26 cellular contexts compared by ENCODE assay signal in the genomic region with DNA sequence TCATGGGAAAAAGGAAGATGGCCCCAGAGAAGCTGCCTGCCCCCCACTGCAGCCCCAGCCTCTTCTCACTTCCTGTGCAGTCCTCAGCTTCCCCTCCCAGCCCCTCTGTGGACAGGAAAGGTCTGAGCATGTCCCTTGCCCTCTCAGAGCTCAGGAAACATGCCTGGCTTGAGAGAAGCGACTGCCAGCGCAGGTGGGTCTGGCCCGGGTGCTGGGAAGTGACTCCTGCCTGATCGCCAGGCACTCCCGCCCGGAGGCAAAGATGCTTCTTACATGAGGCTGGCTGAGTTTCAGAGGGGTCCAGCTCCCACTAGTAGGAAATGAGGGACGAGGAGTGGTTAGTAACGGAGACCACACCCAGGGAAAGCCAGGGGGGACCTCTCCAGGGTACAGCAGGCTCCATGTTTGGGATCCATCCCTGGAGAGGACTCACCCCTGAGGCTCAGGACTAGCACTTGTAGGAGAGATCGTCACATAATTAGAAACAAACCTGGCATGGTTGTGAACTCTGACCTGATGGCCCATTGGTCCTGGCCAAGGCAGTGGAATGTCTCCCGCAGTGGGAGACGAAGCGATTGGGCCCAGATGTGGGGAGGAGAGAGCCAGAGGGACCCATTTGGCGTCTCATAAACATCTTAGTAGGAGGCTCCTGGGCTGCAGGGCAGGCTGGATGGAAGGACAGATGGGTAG. TPM values are rescaled to one million over a fixed set of nuclear protein-coding genes. Genes with fewer than 3 reads are reported as not detected.
DNase-seq lines count a peak whose midpoint lies in the region; ATAC-seq and TF ChIP-seq lines count a peak whose summit lies in the region.
"Had no signal": no experiment of that assay in that cellular context is flagged by ENCODE, and none has a peak within 500 bp of the region (broad histone marks: within the 10 kb centered on the region; RNA-seq: fewer than 3 reads in every experiment).

No MANE protein-coding gene starts in this region.

- H3K9me3 ChIP-seq in right cardiac atrium (ENCODE audit: control insufficient read depth, low read length) (no peaks in the 10 kb centered on the region), heart right ventricle (no peaks in the 10 kb centered on the region), esophagus squamous epithelium (no peaks in the 10 kb centered on the region), osteoblast (ENCODE audit: low read depth, low read length) (no peaks in the 10 kb centered on the region)
- H3K9me3 ChIP-seq: A549, stomach, uterus had no signal

- no peak overlapping the region for H3K4me3 Mint-ChIP-seq in activated CD4-positive, alpha-beta memory T cell treated with anti-CD3 and anti-CD28 coated beads, Interleukin-2, amount 10 ng/mL, durations not matched to agents 7 days and 5 days
- H3K4me3 Mint-ChIP-seq: activated naive CD8-positive, alpha-beta T cell treated with anti-CD3 and anti-CD28 coated beads, Interleukin-2, amount 10 ng/mL, durations not matched to agents 7 days and 5 days; dendritic cell treated with granulocyte-macrophage colony-stimulating factor and Interleukin-4, amounts not matched to agents 40 ng/mL and 50 ng/mL, for 4 days; immature natural killer cell; natural killer cell had no signal

- intact Hi-C loops in right cardiac atrium (cut with DNase I) = no loop called here
- intact Hi-C loops in heart right ventricle (cut with DNase I) = no loop called here
- intact Hi-C loops in esophagus squamous epithelium (cut with DNase I) = no loop called here

- H3K4me3 ChIP-seq in right cardiac atrium (ENCODE audit: low read length) = no peak overlapping the region
- H3K4me3 ChIP-seq in heart right ventricle = no peak overlapping the region
- H3K4me3 ChIP-seq in esophagus squamous epithelium = no peak overlapping the region
- H3K4me3 ChIP-seq in osteoblast (ENCODE audit: insufficient read depth, low read length) = no peak overlapping the region
- H3K4me3 ChIP-seq: A549, stomach, uterus had no signal

- no peaks in the 10 kb centered on the region for H3K9me3 Mint-ChIP-seq in activated CD4-positive, alpha-beta memory T cell treated with anti-CD3 and anti-CD28 coated beads, Interleukin-2, amount 10 ng/mL, durations not matched to agents 7 days and 5 days
- H3K9me3 Mint-ChIP-seq: activated naive CD8-positive, alpha-beta T cell treated with anti-CD3 and anti-CD28 coated beads, Interleukin-2, amount 10 ng/mL, durations not matched to agents 7 days and 5 days; dendritic cell treated with granulocyte-macrophage colony-stimulating factor and Interleukin-4, amounts not matched to agents 40 ng/mL and 50 ng/mL, for 4 days; immature natural killer cell; natural killer cell had no signal

- no peaks in the 10 kb centered on the region for H3K79me2 ChIP-seq in osteoblast (ENCODE audit: insufficient read depth, low read length)

- no peaks in the 10 kb centered on the region for H3K27me3 Mint-ChIP-seq in activated CD4-positive, alpha-beta memory T cell treated with anti-CD3 and anti-CD28 coated beads, Interleukin-2, amount 10 ng/mL, durations not matched to agents 7 days and 5 days
- H3K27me3 Mint-ChIP-seq: activated naive CD8-positive, alpha-beta T cell treated with anti-CD3 and anti-CD28 coated beads, Interleukin-2, amount 10 ng/mL, durations not matched to agents 7 days and 5 days had no signal

- H3K27ac ChIP-seq in right cardiac atrium (ENCODE audit: low read length) = no peak overlapping the region
- peak overlapping the region in 1 of 10 donors; percentile 21 for H3K27ac ChIP-seq in heart right ventricle
- H3K27ac ChIP-seq in esophagus squamous epithelium = peak overlapping the region in 3 of 4 donors; percentile 39 to 69 (median 67)
- H3K27ac ChIP-seq in osteoblast (ENCODE audit: low read depth, low read length) = no peak overlapping the region
- H3K27ac ChIP-seq: A549, HL-60 had no signal

- H3K4me1 ChIP-seq in right cardiac atrium (ENCODE audit: control insufficient read depth, insufficient read depth, low read length) (no peaks in the 10 kb centered on the region), heart right ventricle (peaks cover 0 to 41% (median 9%) of the 10 kb centered on the region in 9 donors), esophagus squamous epithelium (peaks cover 32 to 94% (median 42%) of the 10 kb centered on the region in 3 donors), osteoblast (ENCODE audit: insufficient read depth, low read length) (no peaks in the 10 kb centered on the region)
- H3K4me1 ChIP-seq: A549 had no signal

- no peaks in the 10 kb centered on the region for H3K36me3 Mint-ChIP-seq in activated CD4-positive, alpha-beta memory T cell treated with anti-CD3 and anti-CD28 coated beads, Interleukin-2, amount 10 ng/mL, durations not matched to agents 7 days and 5 days (ENCODE audit: low read depth)
- H3K36me3 Mint-ChIP-seq: activated naive CD8-positive, alpha-beta T cell treated with anti-CD3 and anti-CD28 coated beads, Interleukin-2, amount 10 ng/mL, durations not matched to agents 7 days and 5 days; immature natural killer cell; natural killer cell had no signal

- 66% methylated on average over 13 of the region's 13 CpGs for WGBS in right cardiac atrium
- 70 to 74% methylated on average over 13 of the region's 13 CpGs for WGBS in heart right ventricle, 2 donors
- 71 to 81% methylated on average over 5 to 7 of the region's 13 CpGs for WGBS in esophagus squamous epithelium, 2 donors

- H3K27ac Mint-ChIP-seq in activated CD4-positive, alpha-beta memory T cell treated with anti-CD3 and anti-CD28 coated beads, Interleukin-2, amount 10 ng/mL, durations not matched to agents 7 days and 5 days = no peak overlapping the region
- H3K27ac Mint-ChIP-seq: activated naive CD8-positive, alpha-beta T cell treated with anti-CD3 and anti-CD28 coated beads, Interleukin-2, amount 10 ng/mL, durations not matched to agents 7 days and 5 days; dendritic cell treated with granulocyte-macrophage colony-stimulating factor and Interleukin-4, amounts not matched to agents 40 ng/mL and 50 ng/mL, for 4 days; immature natural killer cell; natural killer cell; progenitor cell of endocrine pancreas had no signal

- POLR2A ChIA-PET in activated CD4-positive, alpha-beta memory T cell treated with anti-CD3 and anti-CD28 coated beads, Interleukin-2, amount 10 ng/mL, durations not matched to agents 7 days and 5 days (lab: Charles Lee) = no interaction called here

- no peak overlapping the region for H3K4me2 ChIP-seq in osteoblast (ENCODE audit: insufficient read depth, low read length)
- H3K4me2 ChIP-seq: A549 had no signal

- ATAC-seq in right cardiac atrium = no peak
- no peak for ATAC-seq in heart right ventricle
- ATAC-seq in GM21367 (IDR thresholded peaks at IDR 0.05; ENCODE audit: unreplicated experiment) = no peak
- ATAC-seq: A549; activated CD4-positive, CD25-positive, alpha-beta regulatory T cell treated with anti-CD3 and anti-CD28 coated beads, Interleukin-2, amount 50 U/mL, for 24 hours; natural killer cell had no signal

- H3K4me1 Mint-ChIP-seq in activated CD4-positive, alpha-beta memory T cell treated with anti-CD3 and anti-CD28 coated beads, Interleukin-2, amount 10 ng/mL, durations not matched to agents 7 days and 5 days = no peaks in the 10 kb centered on the region
- H3K4me1 Mint-ChIP-seq: activated naive CD8-positive, alpha-beta T cell treated with anti-CD3 and anti-CD28 coated beads, Interleukin-2, amount 10 ng/mL, durations not matched to agents 7 days and 5 days; immature natural killer cell; natural killer cell had no signal

- no peak for TF ChIP-seq POLR2A in esophagus squamous epithelium (IDR thresholded peaks at IDR 0.05)

- H3K36me3 ChIP-seq in heart right ventricle (peaks cover 0 to 94% (median 0%) of the 10 kb centered on the region in 9 donors), esophagus squamous epithelium (peaks cover 0 to 81% (median 0%) of the 10 kb centered on the region in 3 donors), osteoblast (ENCODE audit: insufficient read depth, low read length) (no peaks in the 10 kb centered on the region)
- H3K36me3 ChIP-seq: uterus had no signal

- H3K27me3 ChIP-seq in right cardiac atrium (ENCODE audit: control insufficient read depth, insufficient read depth) (no peaks in the 10 kb centered on the region), heart right ventricle (peaks cover 0 to 3% (median 0%) of the 10 kb centered on the region in 7 donors), esophagus squamous epithelium (no peaks in the 10 kb centered on the region), osteoblast (ENCODE audit: insufficient read depth, low read length) (no peaks in the 10 kb centered on the region)
- H3K27me3 ChIP-seq: stomach, uterus had no signal

- no peaks in the 10 kb centered on the region for H4K20me1 ChIP-seq in osteoblast (ENCODE audit: insufficient read depth, low read length)

- peak in 2 of 3 donors; percentile 42 to 55 for DNase-seq in right cardiac atrium
- DNase-seq in heart right ventricle = no peak
- DNase-seq in esophagus squamous epithelium (lab: John Stamatoyannopoulos, UW) = no peak
- DNase-seq in osteoblast (ENCODE audit: insufficient read length, low spot score, missing footprints) = peak; percentile 68
- DNase-seq in stimulated activated CD8-positive, alpha-beta memory T cell treated with anti-CD3 and anti-CD28 coated beads, Interleukin-4, amount 100 ng/mL, for 48 hours = no peak
- DNase-seq in activated CD8-positive, alpha-beta memory T cell treated with anti-CD3 and anti-CD28 coated beads, Interleukin-2, amount 50 U/mL, for 4 hours = no peak
- DNase-seq in activated CD4-positive, alpha-beta memory T cell treated with anti-CD3 and anti-CD28 coated beads, Interleukin-2, amount 10 ng/mL, durations not matched to agents 7 days and 5 days = no peak
- DNase-seq: activated naive CD8-positive, alpha-beta T cell treated with anti-CD3 and anti-CD28 coated beads, Interleukin-2, amount 10 ng/mL, durations not matched to agents 7 days and 5 days; erythroblast; glutamatergic neuron; immature natural killer cell; natural killer cell; NCI-H187 treated with DMSO at 0.1 percent for 48 hours; NCI-H446; NK-92 treated with Interleukin-12 subunit alpha and Interleukin-12 subunit beta, amount 100 ng/mL, for 24 hours; small intestine; stimulated activated CD4-positive, alpha-beta T cell treated with anti-CD3 and anti-CD28 coated beads, Interleukin-2, amount 100 ng/mL, for 48 hours; stomach; T-helper 9 cell; uterus had no signal

- CTCF ChIA-PET in activated CD4-positive, alpha-beta memory T cell treated with anti-CD3 and anti-CD28 coated beads, Interleukin-2, amount 10 ng/mL, durations not matched to agents 7 days and 5 days (lab: Charles Lee) = interaction anchor here (1.3 kb wide), 1 partner anchor 13 kb away, joined by 6 read pairs; no protein-coding TSS in a partner anchor

- H2AFZ ChIP-seq in osteoblast (ENCODE audit: low read length) = no peak overlapping the region

- TF ChIP-seq CTCF in heart right ventricle (IDR thresholded peaks at IDR 0.05) = no peak
- TF ChIP-seq CTCF in esophagus squamous epithelium (IDR thresholded peaks at IDR 0.05) = no peak
- no peak for TF ChIP-seq CTCF in osteoblast (IDR thresholded peaks at IDR 0.05; ENCODE audit: extremely low read depth, low read depth, low read length)

RNA-seq across cellular contexts. Expression of gene ELN, which starts 12.3 kb away (rescaled TPM):
- 100 to 1,000 TPM in 3 of 4 donors, 10 to 100 TPM in 1; 100.0 to 323 (median 120) TPM for total RNA-seq in right cardiac atrium
- polyA plus RNA-seq in right cardiac atrium = 73.4 TPM
- 10 to 100 TPM; 14.2 to 65.0 (median 22.0) TPM for total RNA-seq in heart right ventricle
- 10 to 100 TPM; 65.8 to 99.8 TPM for polyA plus RNA-seq in heart right ventricle
- total RNA-seq in esophagus squamous epithelium = 100 to 1,000 TPM in 1 of 4 donors, 10 to 100 TPM in 2, 1 to 10 TPM in 1; 8.9 to 182 (median 20.3) TPM
- 69.1 and 113 TPM in 2 replicates for total RNA-seq in osteoblast
- not detected for total RNA-seq in activated CD4-positive, alpha-beta memory T cell treated with anti-CD3 and anti-CD28 coated beads, Interleukin-2, amount 10 ng/mL, durations not matched to agents 7 days and 5 days
- total RNA-seq: activated naive CD8-positive, alpha-beta T cell treated with anti-CD3 and anti-CD28 coated beads, Interleukin-2, amount 10 ng/mL, durations not matched to agents 7 days and 5 days had no signal
- polyA plus RNA-seq: immature natural killer cell had no signal

RNA-seq across cellular contexts. Expression of gene LIMK1, which starts 43.4 kb away (rescaled TPM):
- total RNA-seq in right cardiac atrium = 10 to 100 TPM; 10.4 to 13.5 (median 11.9) TPM
- polyA plus RNA-seq in right cardiac atrium = 7.6 TPM
- 10 to 100 TPM in 5 of 10 donors, 1 to 10 TPM in 5; 6.1 to 17.3 (median 9.9) TPM for total RNA-seq in heart right ventricle
- 1 to 10 TPM; 5.0 to 6.6 TPM for polyA plus RNA-seq in heart right ventricle
- 10 to 100 TPM in 3 of 4 donors, 1 to 10 TPM in 1; 8.0 to 13.2 (median 12.2) TPM for total RNA-seq in esophagus squamous epithelium
- total RNA-seq in osteoblast = 46.7 and 48.9 TPM in 2 replicates
- total RNA-seq in activated CD4-positive, alpha-beta memory T cell treated with anti-CD3 and anti-CD28 coated beads, Interleukin-2, amount 10 ng/mL, durations not matched to agents 7 days and 5 days = 10 to 100 TPM; 22.5 to 26.1 TPM

Comparison
In these comparisons a context has a peak if more than half of its experiments do, and no peak if none do; other contexts are left out.
1. DNase-seq: peak in right cardiac atrium (2 of 3) and osteoblast (single experiment); none in heart right ventricle (0 of 2), esophagus squamous epithelium (single experiment), stimulated activated CD8-positive, alpha-beta memory T cell treated with anti-CD3 and anti-CD28 coated beads, Interleukin-4, amount 100 ng/mL, for 48 hours (single experiment), activated CD8-positive, alpha-beta memory T cell treated with anti-CD3 and anti-CD28 coated beads, Interleukin-2, amount 50 U/mL, for 4 hours (single experiment) and activated CD4-positive, alpha-beta memory T cell treated with anti-CD3 and anti-CD28 coated beads, Interleukin-2, amount 10 ng/mL, durations not matched to agents 7 days and 5 days (single experiment).
2. H3K27ac ChIP-seq: peak in esophagus squamous epithelium (3 of 4); none in right cardiac atrium (single experiment) and osteoblast (single experiment).
3. RNA of gene ELN, which starts 12.3 kb away (total RNA-seq): 100.0 to 323 TPM in right cardiac atrium, 69.1 to 113 TPM in osteoblast, 8.9 to 182 TPM in esophagus squamous epithelium and 14.2 to 65.0 TPM in heart right ventricle; not detected in activated CD4-positive, alpha-beta memory T cell treated with anti-CD3 and anti-CD28 coated beads, Interleukin-2, amount 10 ng/mL, durations not matched to agents 7 days and 5 days; every median in the first group is over 4 times any median in the second.